In genomic region chr22:43188829-43189545, GRCh38 we compare ENCODE assay signal across 1 cellular context.
TF ChIP-seq lines count a peak whose summit lies in the region.

No MANE protein-coding gene starts in this region.

TF ChIP-seq in HepG2, 621 proteins besides CTCF, POLR2A, EP300 and RAD21:
- TF ChIP-seq ZNF263 (CRISPR knock-in tag; IDR thresholded peaks at IDR 0.05) = peak; percentile 68
- no peak for TF ChIP-seq ZNF10 (CRISPR knock-in tag; IDR thresholded peaks at IDR 0.05; ENCODE audit: borderline replicate concordance, low read depth)
- TF ChIP-seq TRIM22 (IDR thresholded peaks at IDR 0.05) = no peak
- no peak for TF ChIP-seq SUZ12 (IDR thresholded peaks at IDR 0.05; ENCODE audit: low read depth, low read length)
- no peak for TF ChIP-seq ZMYM3 (CRISPR knock-in tag; IDR thresholded peaks at IDR 0.05)
- no peak for TF ChIP-seq CC2D1A (CRISPR knock-in tag; IDR thresholded peaks at IDR 0.05)
- TF ChIP-seq IRF1 (CRISPR knock-in tag; IDR thresholded peaks at IDR 0.05; ENCODE audit: low read depth) = no peak
- no peak for TF ChIP-seq ZNF224 (CRISPR knock-in tag; IDR thresholded peaks at IDR 0.05)
- TF ChIP-seq TEAD3 (CRISPR knock-in tag; optimal IDR thresholded peaks at IDR 0.05; ENCODE audit: borderline replicate concordance) = peak; percentile 7
- TF ChIP-seq FOXM1 (CRISPR knock-in tag; IDR thresholded peaks at IDR 0.05) = no peak
- TF ChIP-seq ARID3A (IDR thresholded peaks at IDR 0.05; ENCODE audit: low read depth, low read length) = no peak
- 0 out of 2 replicates have a peak, but pooled peaks have one; percentile 21 for TF ChIP-seq ZNF770 (CRISPR knock-in tag; IDR thresholded peaks at IDR 0.05)
- no peak for TF ChIP-seq SNAPC5 (CRISPR knock-in tag; IDR thresholded peaks at IDR 0.05; ENCODE audit: borderline replicate concordance)
- no peak for TF ChIP-seq ZBTB14 (CRISPR knock-in tag; IDR thresholded peaks at IDR 0.05)
- TF ChIP-seq RBM22 (optimal IDR thresholded peaks at IDR 0.05; ENCODE audit: low read length) = no peak
